Comparison of ENCODE assay signal across 8 cellular contexts in the genomic region with DNA sequence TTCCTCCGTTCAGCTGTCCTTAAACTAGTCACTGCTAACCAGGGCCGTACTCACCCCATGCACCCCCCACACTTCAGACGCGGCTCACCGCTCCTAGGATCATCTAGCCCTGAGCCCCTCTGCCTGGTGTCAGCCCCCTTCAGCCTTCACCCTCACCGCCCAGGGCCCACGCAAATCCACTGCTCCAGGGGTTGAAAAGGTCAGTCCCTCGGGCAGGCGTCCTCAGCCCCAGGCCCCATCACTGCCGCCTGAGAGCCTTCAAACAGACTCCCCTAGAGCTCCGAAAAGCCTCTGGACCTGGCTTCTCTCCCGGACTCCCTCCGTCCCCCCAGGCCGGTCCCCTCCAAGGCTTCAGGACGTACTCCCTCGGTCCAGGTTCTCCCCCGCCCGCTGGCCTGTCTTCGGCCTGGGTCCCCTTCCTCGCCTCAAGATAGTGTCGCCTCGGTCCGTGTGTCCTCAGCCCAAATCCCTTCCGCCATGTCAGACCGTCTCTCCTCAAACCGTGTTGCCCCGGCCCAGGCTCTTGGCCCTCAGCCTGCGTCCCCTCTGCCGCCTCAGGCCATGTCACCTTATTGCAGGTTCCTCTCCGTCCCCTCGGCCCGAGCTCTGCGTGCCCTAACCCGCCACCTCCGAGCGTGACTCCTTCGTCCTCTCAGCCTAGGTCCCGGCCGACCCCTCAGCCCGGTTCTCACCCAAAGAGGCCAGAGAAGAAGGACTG. TPM values are rescaled to one million over a fixed set of nuclear protein-coding genes. Genes with fewer than 3 reads are reported as not detected.
A peak's percentile ranks its signal among the peaks of the same experiment; 100 is the strongest.
DNase-seq lines count a peak whose midpoint lies in the region; ATAC-seq and TF ChIP-seq lines count a peak whose summit lies in the region.

No MANE protein-coding gene starts in this region.

- CTCF ChIA-PET in Caco-2 (lab: Charles Lee), result interaction anchor here (0.9 to 2.6 kb wide), 3 partner anchors 78 to 134 kb away, joined by 3 to 22 read pairs (median 17); no protein-coding TSS in a partner anchor

- H3K4me3 Mint-ChIP-seq in Caco-2 (ENCODE audit: unreplicated experiment), result peak overlapping the region; percentile 100

- TF ChIP-seq POLR2A in thyroid gland (IDR thresholded peaks at IDR 0.05), result no peak

- TF ChIP-seq CTCF in Caco-2 (IDR thresholded peaks at IDR 0.05; ENCODE audit: insufficient read depth in 1 of 2, low read depth in 1 of 2, low read length in 1 of 2, severe bottlenecking in 1 of 2, unreplicated experiment in 1 of 2) (no peak), thyroid gland (IDR thresholded peaks at IDR 0.05) (no peak)

- H3K27me3 Mint-ChIP-seq in Caco-2 (ENCODE audit: insufficient read depth, unreplicated experiment), result no peaks in the 10 kb centered on the region

- H3K36me3 ChIP-seq in Caco-2 (ENCODE audit: control insufficient read depth, insufficient read depth, low read length) (no peaks in the 10 kb centered on the region), thyroid gland (no peaks in the 10 kb centered on the region)

- H3K27ac ChIP-seq in adipose tissue (ENCODE audit: low read depth, low read length) (peak overlapping the region; percentile 90), layer of hippocampus (ENCODE audit: low read depth, low read length) (peak overlapping the region; percentile 96), thyroid gland (peak overlapping the region; percentile 85 to 94 (median 92))

- intact Hi-C loops in Caco-2 (cut with micrococcal nuclease; ENCODE audit: unreplicated experiment), result loop anchor here (2.0 kb wide), 1 partner anchor 94 kb away; the partner anchor contains the start of gene BICRA
- intact Hi-C loops in thyroid gland (cut with DNase I), result loop anchor here (10.0 kb wide), 1 partner anchor 80 kb away; no protein-coding TSS in a partner anchor

- no peak for DNase-seq in Caco-2
- DNase-seq in thyroid gland, result peak in 1 of 2 donors; percentile 31
- no peak for DNase-seq in NCI-H526 treated with DMSO at 0.1 percent for 48 hours (lab: John Stamatoyannopoulos, UW)
- no peak for DNase-seq in medulla oblongata (ENCODE audit: extremely low spot score)
- no peak for DNase-seq in cerebellar nuclear complex (lab: John Stamatoyannopoulos, UW)

- no peaks in the 10 kb centered on the region for H3K27me3 ChIP-seq in Caco-2 (replicated peaks; ENCODE audit: control insufficient read depth, insufficient read depth, low read length)
- H3K27me3 ChIP-seq in layer of hippocampus (ENCODE audit: control insufficient read depth, insufficient read depth, low read length), result no peaks in the 10 kb centered on the region
- H3K27me3 ChIP-seq in thyroid gland, result no peaks in the 10 kb centered on the region

- WGBS in adipose tissue, 3 donors, result 2 to 5% (median 4%) methylated on average over 35 to 40 of the region's 40 CpGs
- 4 to 19% methylated on average over 9 to 39 of the region's 40 CpGs for whole genome bisulfite sequencing in thyroid gland, 2 donors

- H3K4me1 ChIP-seq in Caco-2 (peaks cover 25% of the 10 kb centered on the region), thyroid gland (peaks cover 48 to 50% of the 10 kb centered on the region in 2 donors)

- POLR2A ChIA-PET in Caco-2 (lab: Charles Lee), result no interaction called here

- H3K36me3 Mint-ChIP-seq in Caco-2 (ENCODE audit: insufficient read depth, unreplicated experiment), result peaks cover 39% of the 10 kb centered on the region

- H3K4me1 Mint-ChIP-seq in Caco-2 (ENCODE audit: low read depth, unreplicated experiment), result peaks cover 34% of the 10 kb centered on the region

- no peaks in the 10 kb centered on the region for H3K9me3 Mint-ChIP-seq in Caco-2 (ENCODE audit: unreplicated experiment)

- ATAC-seq in HG03097 (IDR thresholded peaks at IDR 0.05; ENCODE audit: low FRiP score, unreplicated experiment), result peak; percentile 4

- TSS peak; percentile 47 for BruUV-seq in Caco-2 (replicated peaks; lab: Mats Ljungman, UMichigan)

- no peaks in the 10 kb centered on the region for H3K9me3 ChIP-seq in Caco-2
- no peaks in the 10 kb centered on the region for H3K9me3 ChIP-seq in thyroid gland

- H3K4me3 ChIP-seq in Caco-2 (ENCODE audit: low read depth, low read length), result peak overlapping the region; percentile 83
- H3K4me3 ChIP-seq in thyroid gland (replicated peaks in 1 of 3), result peak overlapping the region; percentile 68 to 100 (median 70)

- peak overlapping the region; percentile 87 for H3K27ac Mint-ChIP-seq in Caco-2 (ENCODE audit: unreplicated experiment)

RNA-seq across cellular contexts. Expression of gene NAPA, which starts 0.6 kb away (rescaled TPM):
- total RNA-seq in Caco-2 (2022), result 149 TPM in 2 replicates
- 10 to 100 TPM; 57.1 to 99.0 (median 78.1) TPM for polyA plus RNA-seq in adipose tissue
- 100 to 1,000 TPM; 146 to 354 (median 213) TPM for total RNA-seq in thyroid gland

RNA-seq across cellular contexts. Expression of gene KPTN, which starts 30.3 kb away (rescaled TPM):
- total RNA-seq in Caco-2 (2022) (19.7 and 20.6 TPM in 2 replicates), thyroid gland (1 to 10 TPM; 7.0 to 8.9 (median 7.3) TPM)
- 10 to 100 TPM in 1 of 3 donors, 1 to 10 TPM in 2; 7.7 to 11.2 (median 8.5) TPM for polyA plus RNA-seq in adipose tissue

RNA-seq across cellular contexts. Expression of gene SLC8A2, which starts 42.6 kb away (rescaled TPM):
- total RNA-seq in Caco-2 (2022), result 1.2 and 1.3 TPM in 2 replicates
- polyA plus RNA-seq in adipose tissue, result 1 to 10 TPM in 1 of 3 donors, under 1 TPM in 1, not detected in 1; 0.28 to 1.9 TPM
- total RNA-seq in thyroid gland, result under 1 TPM in 2 of 4 donors, not detected in 2; 0.29 to 0.59 TPM

RNA-seq across cellular contexts. Expression of gene ZNF541, which starts 58.6 kb away (rescaled TPM):
- total RNA-seq in Caco-2 (2022), result not detected in 2 replicates
- polyA plus RNA-seq in adipose tissue, result under 1 TPM; 0.07 to 0.45 (median 0.30) TPM
- total RNA-seq in thyroid gland, result 1 to 10 TPM in 1 of 4 donors, under 1 TPM in 2, not detected in 1; 0.40 to 1.1 (median 0.56) TPM
